Comparison of ENCODE assay signal across 2 cellular contexts in the genomic region with DNA sequence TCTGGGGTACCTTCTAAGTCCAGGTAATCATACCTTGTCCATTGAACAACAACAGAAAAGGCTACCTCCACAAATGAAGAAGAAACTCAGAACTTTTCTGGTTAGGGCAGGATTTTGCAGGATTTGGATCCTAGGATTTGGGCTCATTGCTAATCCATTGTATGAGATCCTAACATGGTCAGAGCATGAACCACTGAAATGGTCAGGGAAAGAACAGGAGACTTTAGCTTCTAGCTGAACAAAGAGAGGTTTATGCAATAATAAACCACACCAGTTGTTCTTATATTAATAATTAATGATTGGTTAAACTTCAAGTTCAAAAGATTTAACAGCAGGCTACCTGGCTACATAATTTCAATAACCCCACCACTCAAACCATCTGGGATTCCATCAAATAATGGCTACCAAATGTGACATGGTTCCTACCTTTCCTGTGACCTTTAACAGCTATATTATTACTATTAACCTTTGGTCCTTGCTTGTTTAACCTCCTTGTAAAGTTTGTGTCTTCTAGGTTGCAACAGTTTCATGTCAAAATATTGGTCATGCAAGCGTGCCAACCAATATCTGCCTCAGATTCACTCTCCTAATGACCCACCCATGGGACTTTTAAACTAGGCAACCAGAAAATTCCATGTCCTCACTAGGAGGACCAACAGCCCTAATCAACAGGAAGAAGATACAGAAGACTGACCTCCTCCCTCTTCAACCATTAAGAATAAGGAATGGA.
TF ChIP-seq lines count a peak whose summit lies in the region.

No MANE protein-coding gene starts in this region.

TF ChIP-seq in liver, 16 proteins besides CTCF, POLR2A, EP300 and RAD21 (continued from another document):
- TF ChIP-seq FOXA2 (IDR thresholded peaks at IDR 0.05) (peak; percentile 45), RXRA (IDR thresholded peaks at IDR 0.05) (peak; percentile 85 to 89), HNF4G (IDR thresholded peaks at IDR 0.05) (peak; percentile 32), HNF4A (conservative IDR thresholded peaks at IDR 0.05) (peak; percentile 84 to 85), SP1 (IDR thresholded peaks at IDR 0.05) (peak; percentile 84), EGR1 (IDR thresholded peaks at IDR 0.05; ENCODE audit: low read depth in 2 of 2) (peak in 1 of 2 donors; percentile 35), GABPA (IDR thresholded peaks at IDR 0.05 in 1 of 2, conservative IDR thresholded peaks at IDR 0.05 in 1 of 2) (peak in 1 of 2 donors; percentile 47)
- TF ChIP-seq, protein P1, sequence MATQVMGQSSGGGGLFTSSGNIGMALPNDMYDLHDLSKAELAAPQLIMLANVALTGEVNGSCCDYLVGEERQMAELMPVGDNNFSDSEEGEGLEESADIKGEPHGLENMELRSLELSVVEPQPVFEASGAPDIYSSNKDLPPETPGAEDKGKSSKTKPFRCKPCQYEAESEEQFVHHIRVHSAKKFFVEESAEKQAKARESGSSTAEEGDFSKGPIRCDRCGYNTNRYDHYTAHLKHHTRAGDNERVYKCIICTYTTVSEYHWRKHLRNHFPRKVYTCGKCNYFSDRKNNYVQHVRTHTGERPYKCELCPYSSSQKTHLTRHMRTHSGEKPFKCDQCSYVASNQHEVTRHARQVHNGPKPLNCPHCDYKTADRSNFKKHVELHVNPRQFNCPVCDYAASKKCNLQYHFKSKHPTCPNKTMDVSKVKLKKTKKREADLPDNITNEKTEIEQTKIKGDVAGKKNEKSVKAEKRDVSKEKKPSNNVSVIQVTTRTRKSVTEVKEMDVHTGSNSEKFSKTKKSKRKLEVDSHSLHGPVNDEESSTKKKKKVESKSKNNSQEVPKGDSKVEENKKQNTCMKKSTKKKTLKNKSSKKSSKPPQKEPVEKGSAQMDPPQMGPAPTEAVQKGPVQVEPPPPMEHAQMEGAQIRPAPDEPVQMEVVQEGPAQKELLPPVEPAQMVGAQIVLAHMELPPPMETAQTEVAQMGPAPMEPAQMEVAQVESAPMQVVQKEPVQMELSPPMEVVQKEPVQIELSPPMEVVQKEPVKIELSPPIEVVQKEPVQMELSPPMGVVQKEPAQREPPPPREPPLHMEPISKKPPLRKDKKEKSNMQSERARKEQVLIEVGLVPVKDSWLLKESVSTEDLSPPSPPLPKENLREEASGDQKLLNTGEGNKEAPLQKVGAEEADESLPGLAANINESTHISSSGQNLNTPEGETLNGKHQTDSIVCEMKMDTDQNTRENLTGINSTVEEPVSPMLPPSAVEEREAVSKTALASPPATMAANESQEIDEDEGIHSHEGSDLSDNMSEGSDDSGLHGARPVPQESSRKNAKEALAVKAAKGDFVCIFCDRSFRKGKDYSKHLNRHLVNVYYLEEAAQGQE (IDR thresholded peaks at IDR 0.05), result peak; percentile 30
- TF ChIP-seq, protein P2, sequence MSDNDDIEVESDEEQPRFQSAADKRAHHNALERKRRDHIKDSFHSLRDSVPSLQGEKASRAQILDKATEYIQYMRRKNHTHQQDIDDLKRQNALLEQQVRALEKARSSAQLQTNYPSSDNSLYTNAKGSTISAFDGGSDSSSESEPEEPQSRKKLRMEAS (IDR thresholded peaks at IDR 0.05), result no peak

TF ChIP-seq in HepG2, 621 proteins besides CTCF, POLR2A, EP300 and RAD21 (continued from another document):
- TF ChIP-seq ZNF350 (CRISPR knock-in tag; IDR thresholded peaks at IDR 0.05; ENCODE audit: borderline replicate concordance, low read depth) (no peak), RFXANK (CRISPR knock-in tag; IDR thresholded peaks at IDR 0.05) (no peak), ZMYM2 (CRISPR knock-in tag; IDR thresholded peaks at IDR 0.05) (no peak), TSC22D2 (CRISPR knock-in tag; IDR thresholded peaks at IDR 0.05; ENCODE audit: borderline replicate concordance) (no peak), KDM4B (CRISPR knock-in tag; IDR thresholded peaks at IDR 0.05) (no peak), NR2F2 (IDR thresholded peaks at IDR 0.05; ENCODE audit: borderline replicate concordance, low read depth) (no peak), FOXA3 (CRISPR knock-in tag; IDR thresholded peaks at IDR 0.05) (no peak), RFX5 (IDR thresholded peaks at IDR 0.05; ENCODE audit: low read depth, low read length) (no peak)
- TF ChIP-seq, protein P3, sequence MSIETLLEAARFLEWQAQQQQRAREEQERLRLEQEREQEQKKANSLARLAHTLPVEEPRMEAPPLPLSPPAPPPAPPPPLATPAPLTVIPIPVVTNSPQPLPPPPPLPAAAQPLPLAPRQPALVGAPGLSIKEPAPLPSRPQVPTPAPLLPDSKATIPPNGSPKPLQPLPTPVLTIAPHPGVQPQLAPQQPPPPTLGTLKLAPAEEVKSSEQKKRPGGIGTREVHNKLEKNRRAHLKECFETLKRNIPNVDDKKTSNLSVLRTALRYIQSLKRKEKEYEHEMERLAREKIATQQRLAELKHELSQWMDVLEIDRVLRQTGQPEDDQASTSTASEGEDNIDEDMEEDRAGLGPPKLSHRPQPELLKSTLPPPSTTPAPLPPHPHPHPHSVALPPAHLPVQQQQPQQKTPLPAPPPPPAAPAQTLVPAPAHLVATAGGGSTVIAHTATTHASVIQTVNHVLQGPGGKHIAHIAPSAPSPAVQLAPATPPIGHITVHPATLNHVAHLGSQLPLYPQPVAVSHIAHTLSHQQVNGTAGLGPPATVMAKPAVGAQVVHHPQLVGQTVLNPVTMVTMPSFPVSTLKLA (IDR thresholded peaks at IDR 0.05), result no peak
TF ChIP-seq in HepG2: peak in this region for 0.
